Comparison of ENCODE assay signal across 1 cellular context in genomic region chr2:109266998-109267854, GRCh38.
TF ChIP-seq lines count a peak whose summit lies in the region.

No MANE protein-coding gene starts in this region.

TF ChIP-seq in K562, 482 proteins besides CTCF, POLR2A, EP300 and RAD21 (continued from another document):
- TF ChIP-seq NKRF (IDR thresholded peaks at IDR 0.05; ENCODE audit: borderline replicate concordance) (no peak), HMGN3 (IDR thresholded peaks at IDR 0.05; ENCODE audit: borderline replicate concordance, extremely low read depth, insufficient read length, low read depth, low read length) (no peak), ZNF512 (tag; IDR thresholded peaks at IDR 0.05) (no peak), FOXK2 (conservative IDR thresholded peaks at IDR 0.05 in 1 of 2, IDR thresholded peaks at IDR 0.05 in 1 of 2; ENCODE audit: low read depth in 2 of 2) (no peak), ZNF740 (CRISPR knock-in tag; IDR thresholded peaks at IDR 0.05) (no peak), ZNF740 (tag; IDR thresholded peaks at IDR 0.05) (no peak), ERF (CRISPR knock-in tag; IDR thresholded peaks at IDR 0.05) (no peak), PRMT5 (CRISPR knock-in tag; IDR thresholded peaks at IDR 0.05) (no peak), ZNF407 (IDR thresholded peaks at IDR 0.05; ENCODE audit: low read depth) (no peak), WHSC1 (IDR thresholded peaks at IDR 0.05; ENCODE audit: low read length) (no peak), AFF1 (IDR thresholded peaks at IDR 0.05; ENCODE audit: low read depth in 1 of 2, partially characterized antibody in 2 of 2) (peak in 1 of 2 experiments; percentile 21), ZNF175 (CRISPR knock-in tag; IDR thresholded peaks at IDR 0.05; ENCODE audit: low read depth) (peak; percentile 96), ZNF395 (CRISPR knock-in tag; IDR thresholded peaks at IDR 0.05) (0 out of 2 replicates have a peak, but pooled peaks have one; percentile 39), CEBPG (CRISPR knock-in tag; IDR thresholded peaks at IDR 0.05) (peak; percentile 42; the same call in 1 of the 2 replicates), CEBPG (tag; conservative IDR thresholded peaks at IDR 0.05 in 1 of 2, IDR thresholded peaks at IDR 0.05 in 1 of 2) (peak; percentile 81 to 96), KLF10 (CRISPR knock-in tag; IDR thresholded peaks at IDR 0.05) (no peak), ZNF41 (CRISPR knock-in tag; conservative IDR thresholded peaks at IDR 0.05) (peak; percentile 14; the same call in 1 of the 2 replicates), HEY1 (CRISPR knock-in tag; IDR thresholded peaks at IDR 0.05; ENCODE audit: borderline replicate concordance) (no peak), L3MBTL2 (IDR thresholded peaks at IDR 0.05) (no peak), KAT7 (CRISPR knock-in tag; IDR thresholded peaks at IDR 0.05; ENCODE audit: borderline replicate concordance) (no peak), KAT8 (IDR thresholded peaks at IDR 0.05; ENCODE audit: low read depth) (no peak), EP400 (IDR thresholded peaks at IDR 0.05) (no peak), DDX20 (tag; IDR thresholded peaks at IDR 0.05; ENCODE audit: low read depth) (no peak), RCOR1 (IDR thresholded peaks at IDR 0.05; ENCODE audit: borderline replicate concordance in 1 of 2, low read depth in 2 of 2, low read length in 2 of 2) (peak in 1 of 2 experiments; percentile 51; a peak in 2 of 4 replicates), DACH1 (IDR thresholded peaks at IDR 0.05; ENCODE audit: partially characterized antibody) (no peak), ZKSCAN8 (CRISPR knock-in tag; IDR thresholded peaks at IDR 0.05) (0 out of 2 replicates have a peak, but pooled peaks have one; percentile 42), E2F8 (IDR thresholded peaks at IDR 0.05; ENCODE audit: low read depth, partially characterized antibody) (no peak), ZBTB8A (IDR thresholded peaks at IDR 0.05; ENCODE audit: partially characterized antibody) (no peak), CTBP1 (IDR thresholded peaks at IDR 0.05; ENCODE audit: borderline replicate concordance) (peak; percentile 68; the same call in 1 of the 2 replicates), ZNF224 (CRISPR knock-in tag; IDR thresholded peaks at IDR 0.05) (no peak), CREM (IDR thresholded peaks at IDR 0.05; ENCODE audit: low read depth) (no peak), NCOA1 (IDR thresholded peaks at IDR 0.05; ENCODE audit: low read depth) (no peak)
